ENCODE assay signal across 1 cellular context in genomic region chr15:43330780-43331086, GRCh38.
TF ChIP-seq lines count a peak whose summit lies in the region.

No MANE protein-coding gene starts in this region.

TF ChIP-seq in HepG2, 621 proteins besides CTCF, POLR2A, EP300 and RAD21 (continued from another document):
- TF ChIP-seq ZNF740 (CRISPR knock-in tag; IDR thresholded peaks at IDR 0.05) (no peak), ZSCAN30 (CRISPR knock-in tag; IDR thresholded peaks at IDR 0.05) (no peak), BHLHE40 (IDR thresholded peaks at IDR 0.05; ENCODE audit: low read length) (no peak; the same call in 1 of the 2 replicates), ZNF775 (CRISPR knock-in tag; IDR thresholded peaks at IDR 0.05; ENCODE audit: borderline replicate concordance) (no peak)
